9 cellular contexts compared by ENCODE assay signal in genomic region chr9:133609311-133610098, GRCh38. TPM values are rescaled to one million over a fixed set of nuclear protein-coding genes. Genes with fewer than 3 reads are reported as not detected.
DNase-seq lines count a peak whose midpoint lies in the region; ATAC-seq and TF ChIP-seq lines count a peak whose summit lies in the region.
"Had no signal": no experiment of that assay in that cellular context is flagged by ENCODE, and none has a peak within 500 bp of the region (broad histone marks: within the 10 kb centered on the region; RNA-seq: fewer than 3 reads in every experiment).

FAM163B (minus strand) TSS chr9:133609389; CDS start chr9:133580223, 29,166 bp downstream.

- no peak within 1 kb of the TSS for H3K14ac ChIP-seq in mesenchymal stem cell (ENCODE audit: low read length in 2 of 2)

- H3K27me3 ChIP-seq in mesenchymal stem cell (ENCODE audit: control insufficient read depth in 1 of 2, insufficient read depth in 1 of 2, low read length in 2 of 2) (peaks cover 85 to 94% of the 10 kb centered on the region in 2 experiments), upper lobe of left lung (peaks cover 0 to 21% (median 5%) of the 10 kb centered on the region in 4 donors)

- H4K91ac ChIP-seq in mesenchymal stem cell (ENCODE audit: low read length), result no peak within 1 kb of the TSS

- no peak within 1 kb of the TSS for H2AK5ac ChIP-seq in mesenchymal stem cell (ENCODE audit: low read length, severe bottlenecking)

- no peak within 1 kb of the TSS for H3K23ac ChIP-seq in mesenchymal stem cell (ENCODE audit: low read length in 2 of 2)

- no peak within 1 kb of the TSS for H3K4ac ChIP-seq in mesenchymal stem cell (ENCODE audit: low read depth in 1 of 2, low read length in 2 of 2)

- no peak for TF ChIP-seq POLR2A in upper lobe of left lung (IDR thresholded peaks at IDR 0.05)

- H3K4me3 ChIP-seq in mesenchymal stem cell (ENCODE audit: insufficient read depth in 1 of 2, low read depth in 1 of 2, low read length in 2 of 2) (no peak within 1 kb of the TSS), upper lobe of left lung (no peak within 1 kb of the TSS)

- TF ChIP-seq EP300 in upper lobe of left lung (IDR thresholded peaks at IDR 0.05), result no peak

- H2BK120ac ChIP-seq in mesenchymal stem cell (ENCODE audit: low read depth, low read length), result no peak within 1 kb of the TSS

- no peaks in the 10 kb centered on the region for H3K79me1 ChIP-seq in mesenchymal stem cell (replicated peaks; ENCODE audit: low read length, poor library complexity, severe bottlenecking)

- H3K4me1 ChIP-seq in mesenchymal stem cell (ENCODE audit: control insufficient read depth, insufficient read depth, low read depth, low read length), result peaks cover 5% of the 10 kb centered on the region
- H3K4me1 ChIP-seq in upper lobe of left lung, result peaks cover 0 to 9% (median 0%) of the 10 kb centered on the region in 4 donors

- TF ChIP-seq CTCF in upper lobe of left lung (IDR thresholded peaks at IDR 0.05), result no peak

- H4K8ac ChIP-seq in mesenchymal stem cell (ENCODE audit: low read length), result no peak within 1 kb of the TSS

- no peak within 1 kb of the TSS for H2BK12ac ChIP-seq in mesenchymal stem cell (ENCODE audit: low read length in 2 of 2)

- ATAC-seq in SK-N-SH treated with all-trans-retinoic acid at 6 μM for 48 hours, result peak; percentile 67
- ATAC-seq in upper lobe of left lung (ENCODE audit: low FRiP score in 2 of 2), result peak; percentile 56 to 68
- no peak for ATAC-seq in HG03135 (IDR thresholded peaks at IDR 0.05; ENCODE audit: unreplicated experiment)
- no peak for ATAC-seq in GM21529 (IDR thresholded peaks at IDR 0.05; ENCODE audit: unreplicated experiment)

- no peak within 1 kb of the TSS for H2BK5ac ChIP-seq in mesenchymal stem cell (ENCODE audit: low read depth, low read length, poor library complexity, severe bottlenecking)

- H3K36me3 ChIP-seq in mesenchymal stem cell (ENCODE audit: control insufficient read depth in 1 of 2, insufficient read depth in 2 of 2, low read depth in 1 of 2, low read length in 2 of 2), result no peaks in the 10 kb centered on the region
- no peaks in the 10 kb centered on the region for H3K36me3 ChIP-seq in upper lobe of left lung

- H3K9me3 ChIP-seq in mesenchymal stem cell (ENCODE audit: control insufficient read depth, low read length) (no peaks in the 10 kb centered on the region), upper lobe of left lung (no peaks in the 10 kb centered on the region)

- no peak within 1 kb of the TSS for H3K9ac ChIP-seq in mesenchymal stem cell (ENCODE audit: low read length)

- H3K27ac ChIP-seq in mesenchymal stem cell (ENCODE audit: low read length, poor library complexity, severe bottlenecking) (no peak within 1 kb of the TSS), upper lobe of left lung (no peak within 1 kb of the TSS)

- no peak within 1 kb of the TSS for H2BK15ac ChIP-seq in mesenchymal stem cell (ENCODE audit: low read depth, poor library complexity, severe bottlenecking)

- 16% methylated on average over 48 of the region's 61 CpGs for WGBS in mesenchymal stem cell
- 26 to 31% methylated on average over 21 to 30 of the region's 61 CpGs for WGBS in upper lobe of left lung, 2 donors

- DNase-seq in COLO829 (ENCODE audit: low spot score) (peak; percentile 18), cerebellum (ENCODE audit: low spot score) (peak; percentile 79), mesenchymal stem cell (peak; percentile 58), upper lobe of left lung (peak in 1 of 2 donors; percentile 88), foreskin melanocyte (no peak)

- no peak within 1 kb of the TSS for H3K18ac ChIP-seq in mesenchymal stem cell (ENCODE audit: low read depth in 1 of 2, low read length in 2 of 2)

- peak within 1 kb of the TSS; percentile 63 for H3K4me2 ChIP-seq in mesenchymal stem cell (ENCODE audit: low read length, poor library complexity, severe bottlenecking)

- H2AFZ ChIP-seq in mesenchymal stem cell (ENCODE audit: low read depth, low read length), result no peak within 1 kb of the TSS

TF ChIP-seq in SK-N-SH treated with all-trans-retinoic acid at 6 μM for 48 hours, 23 proteins besides CTCF, POLR2A, EP300 and RAD21:
- TF ChIP-seq ZC3H10 (CRISPR knock-in tag; IDR thresholded peaks at IDR 0.05) (no peak), TOX (CRISPR knock-in tag; IDR thresholded peaks at IDR 0.05; ENCODE audit: borderline replicate concordance) (no peak), TCF4 (CRISPR knock-in tag; IDR thresholded peaks at IDR 0.05; ENCODE audit: borderline replicate concordance) (no peak), ZFP3 (CRISPR knock-in tag; IDR thresholded peaks at IDR 0.05) (peak; percentile 83), ARNTL (CRISPR knock-in tag; IDR thresholded peaks at IDR 0.05; ENCODE audit: borderline replicate concordance, low read depth) (0 out of 2 replicates have a peak, but pooled peaks have one; percentile 7), ESRRG (CRISPR knock-in tag; IDR thresholded peaks at IDR 0.05) (no peak), ZNF8 (CRISPR knock-in tag; IDR thresholded peaks at IDR 0.05) (no peak), CSDC2 (CRISPR knock-in tag; IDR thresholded peaks at IDR 0.05) (peak; percentile 95), ZNF70 (CRISPR knock-in tag; IDR thresholded peaks at IDR 0.05) (no peak), RARB (CRISPR knock-in tag; IDR thresholded peaks at IDR 0.05) (no peak), PPARA (CRISPR knock-in tag; IDR thresholded peaks at IDR 0.05; ENCODE audit: borderline replicate concordance) (0 out of 2 replicates have a peak, but pooled peaks have one; percentile 63), SNAI2 (CRISPR knock-in tag; IDR thresholded peaks at IDR 0.05) (peak; percentile 97), TSHZ2 (CRISPR knock-in tag; IDR thresholded peaks at IDR 0.05) (peak; percentile 90), ISL1 (CRISPR knock-in tag; IDR thresholded peaks at IDR 0.05) (peak; percentile 28; the same call in 1 of the 2 replicates), CSRNP3 (CRISPR knock-in tag; IDR thresholded peaks at IDR 0.05) (no peak), ZFP30 (CRISPR knock-in tag; IDR thresholded peaks at IDR 0.05) (no peak), BACH2 (CRISPR knock-in tag; IDR thresholded peaks at IDR 0.05; ENCODE audit: borderline replicate concordance) (no peak)
- TF ChIP-seq, protein P1, sequence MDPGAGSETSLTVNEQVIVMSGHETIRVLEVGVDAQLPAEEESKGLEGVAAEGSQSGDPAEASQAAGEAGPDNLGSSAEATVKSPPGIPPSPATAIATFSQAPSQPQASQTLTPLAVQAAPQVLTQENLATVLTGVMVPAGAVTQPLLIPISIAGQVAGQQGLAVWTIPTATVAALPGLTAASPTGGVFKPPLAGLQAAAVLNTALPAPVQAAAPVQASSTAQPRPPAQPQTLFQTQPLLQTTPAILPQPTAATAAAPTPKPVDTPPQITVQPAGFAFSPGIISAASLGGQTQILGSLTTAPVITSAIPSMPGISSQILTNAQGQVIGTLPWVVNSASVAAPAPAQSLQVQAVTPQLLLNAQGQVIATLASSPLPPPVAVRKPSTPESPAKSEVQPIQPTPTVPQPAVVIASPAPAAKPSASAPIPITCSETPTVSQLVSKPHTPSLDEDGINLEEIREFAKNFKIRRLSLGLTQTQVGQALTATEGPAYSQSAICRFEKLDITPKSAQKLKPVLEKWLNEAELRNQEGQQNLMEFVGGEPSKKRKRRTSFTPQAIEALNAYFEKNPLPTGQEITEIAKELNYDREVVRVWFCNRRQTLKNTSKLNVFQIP (CRISPR knock-in tag; IDR thresholded peaks at IDR 0.05; ENCODE audit: borderline replicate concordance, low read depth), result no peak

RNA-seq across cellular contexts. Expression of gene FAM163B, which starts in this region (rescaled TPM):
- total RNA-seq in cerebellum (2.7 TPM), upper lobe of left lung (not detected)
- polyA plus RNA-seq in mesenchymal stem cell (2013, experiment 1 of 2), result 0.07 TPM
- polyA plus RNA-seq in mesenchymal stem cell (2013, experiment 2 of 2), result 0.10 TPM
- polyA plus RNA-seq: adipose tissue had no signal

Comparison
In these comparisons a context has a peak if more than half of its experiments do, and no peak if none do; other contexts are left out.
1. Peak in ATAC-seq in upper lobe of left lung; RNA of the gene not detected or under 1 TPM.